Comparison of ENCODE assay signal across 21 cellular contexts in genomic region chr22:30344447-30345200, GRCh38. TPM values are rescaled to one million over a fixed set of nuclear protein-coding genes. Genes with fewer than 3 reads are reported as not detected.
DNase-seq lines count a peak whose midpoint lies in the region; ATAC-seq and TF ChIP-seq lines count a peak whose summit lies in the region.
"Had no signal": no experiment of that assay in that cellular context is flagged by ENCODE, and none has a peak within 500 bp of the region (broad histone marks: within the 10 kb centered on the region; RNA-seq: fewer than 3 reads in every experiment).

No MANE protein-coding gene starts in this region.

- no peaks in the 10 kb centered on the region for H3K27me3 ChIP-seq in CD4-positive, CD25-positive, alpha-beta regulatory T cell (ENCODE audit: control insufficient read depth, insufficient read depth, low read length)
- no peaks in the 10 kb centered on the region for H3K27me3 ChIP-seq in effector memory CD4-positive, alpha-beta T cell (replicated peaks; ENCODE audit: control insufficient read depth, insufficient read depth, low read length, poor library complexity, severe bottlenecking)
- H3K27me3 ChIP-seq: SJSA1, upper lobe of left lung had no signal

- H3K4me3 Mint-ChIP-seq in activated CD8-positive, alpha-beta T cell treated with anti-CD3 and anti-CD28 coated beads for 36 hours: no peak overlapping the region
- no peak overlapping the region for H3K4me3 Mint-ChIP-seq in activated CD8-positive, alpha-beta T cell treated with anti-CD3 and anti-CD28 coated beads, Interleukin-2, amount 10 ng/mL, durations not matched to agents 7 days and 5 days
- peak overlapping the region in 2 of 4 donors; percentile 43 to 67 for H3K4me3 Mint-ChIP-seq in CD4-positive, CD25-positive, alpha-beta regulatory T cell
- H3K4me3 Mint-ChIP-seq in activated CD4-positive, alpha-beta memory T cell treated with anti-CD3 and anti-CD28 coated beads for 36 hours: peak overlapping the region; percentile 7
- H3K4me3 Mint-ChIP-seq: neural crest cell had no signal

- H3K9me3 Mint-ChIP-seq in activated CD8-positive, alpha-beta T cell treated with anti-CD3 and anti-CD28 coated beads for 36 hours: no peaks in the 10 kb centered on the region
- H3K9me3 Mint-ChIP-seq in activated CD8-positive, alpha-beta T cell treated with anti-CD3 and anti-CD28 coated beads, Interleukin-2, amount 10 ng/mL, durations not matched to agents 7 days and 5 days (ENCODE audit: insufficient read depth): no peaks in the 10 kb centered on the region
- no peaks in the 10 kb centered on the region for H3K9me3 Mint-ChIP-seq in CD4-positive, CD25-positive, alpha-beta regulatory T cell
- no peaks in the 10 kb centered on the region for H3K9me3 Mint-ChIP-seq in activated CD4-positive, alpha-beta memory T cell treated with anti-CD3 and anti-CD28 coated beads for 36 hours
- H3K9me3 Mint-ChIP-seq: neural crest cell had no signal

- no peak for TF ChIP-seq CTCF in activated CD8-positive, alpha-beta T cell treated with anti-CD3 and anti-CD28 coated beads for 36 hours (IDR thresholded peaks at IDR 0.05)

- no peak overlapping the region for H3K4me3 ChIP-seq in CD4-positive, CD25-positive, alpha-beta regulatory T cell (ENCODE audit: low read depth, low read length)
- no peak overlapping the region for H3K4me3 ChIP-seq in effector memory CD4-positive, alpha-beta T cell (ENCODE audit: insufficient read depth, low read depth, low read length, poor library complexity, severe bottlenecking)
- H3K4me3 ChIP-seq: A549, lower lobe of right lung, SJSA1, upper lobe of left lung had no signal

- no peaks in the 10 kb centered on the region for H3K27me3 Mint-ChIP-seq in activated CD8-positive, alpha-beta T cell treated with anti-CD3 and anti-CD28 coated beads for 36 hours
- H3K27me3 Mint-ChIP-seq in activated CD8-positive, alpha-beta T cell treated with anti-CD3 and anti-CD28 coated beads, Interleukin-2, amount 10 ng/mL, durations not matched to agents 7 days and 5 days (ENCODE audit: low read depth): no peaks in the 10 kb centered on the region
- H3K27me3 Mint-ChIP-seq in CD4-positive, CD25-positive, alpha-beta regulatory T cell: no peaks in the 10 kb centered on the region
- H3K27me3 Mint-ChIP-seq in activated CD4-positive, alpha-beta memory T cell treated with anti-CD3 and anti-CD28 coated beads for 36 hours: no peaks in the 10 kb centered on the region

- intact Hi-C loops in activated CD8-positive, alpha-beta T cell treated with anti-CD3 and anti-CD28 coated beads for 36 hours (cut with micrococcal nuclease): no loop called here
- intact Hi-C loops in activated CD4-positive, alpha-beta memory T cell treated with anti-CD3 and anti-CD28 coated beads for 36 hours (cut with micrococcal nuclease): loop anchor here (1.0 to 5.0 kb wide), 3 partner anchors 9 to 522 kb away; no protein-coding TSS in a partner anchor

- H3K27ac Mint-ChIP-seq in activated CD8-positive, alpha-beta T cell treated with anti-CD3 and anti-CD28 coated beads for 36 hours: peak overlapping the region; percentile 55
- H3K27ac Mint-ChIP-seq in activated CD8-positive, alpha-beta T cell treated with anti-CD3 and anti-CD28 coated beads, Interleukin-2, amount 10 ng/mL, durations not matched to agents 7 days and 5 days: no peak overlapping the region
- peak overlapping the region in 2 of 3 donors; percentile 25 to 83 for H3K27ac Mint-ChIP-seq in CD4-positive, CD25-positive, alpha-beta regulatory T cell
- H3K27ac Mint-ChIP-seq in activated CD4-positive, alpha-beta memory T cell treated with anti-CD3 and anti-CD28 coated beads for 36 hours: peak overlapping the region; percentile 80

- H3K4me1 ChIP-seq in CD4-positive, CD25-positive, alpha-beta regulatory T cell (ENCODE audit: control insufficient read depth, insufficient read depth, low read length, poor library complexity, severe bottlenecking): peaks cover 19% of the 10 kb centered on the region
- H3K4me1 ChIP-seq in effector memory CD4-positive, alpha-beta T cell (ENCODE audit: control insufficient read depth, insufficient read depth, low read length, poor library complexity, severe bottlenecking): peaks cover 4% of the 10 kb centered on the region
- H3K4me1 ChIP-seq: A549, SJSA1 had no signal

- no peak overlapping the region for H3K27ac ChIP-seq in CD4-positive, CD25-positive, alpha-beta regulatory T cell (ENCODE audit: insufficient read depth, low read length, poor library complexity, severe bottlenecking)
- H3K27ac ChIP-seq in effector memory CD4-positive, alpha-beta T cell (ENCODE audit: insufficient read depth, low read length, poor library complexity, severe bottlenecking): peak overlapping the region; percentile 34
- H3K27ac ChIP-seq: A549, lower lobe of right lung, SJSA1, upper lobe of left lung, WERI-Rb-1 had no signal

- POLR2A ChIA-PET in activated CD8-positive, alpha-beta T cell treated with anti-CD3 and anti-CD28 coated beads for 36 hours (lab: Charles Lee): interaction anchor here (0.6 to 2.1 kb wide), 4 partner anchors 10 to 94 kb away, joined by 3 to 7 read pairs (median 4); partner anchors contain the start of gene TBC1D10A
- POLR2A ChIA-PET in activated CD8-positive, alpha-beta T cell treated with anti-CD3 and anti-CD28 coated beads, Interleukin-2, amount 10 ng/mL, durations not matched to agents 7 days and 5 days (lab: Charles Lee): interaction anchor here (2.8 kb wide), 1 partner anchor 12 kb away, joined by 11 read pairs; the partner anchor contains the start of genes CCDC157 and SF3A1
- POLR2A ChIA-PET in activated CD4-positive, alpha-beta memory T cell treated with anti-CD3 and anti-CD28 coated beads for 36 hours (lab: Charles Lee): interaction anchor here (1.0 to 1.6 kb wide), 6 partner anchors 10 to 247 kb away, joined by 3 to 7 read pairs (median 3); partner anchors contain the start of genes CCDC157, PES1, SF3A1 and TBC1D10A

- H3K36me3 ChIP-seq in CD4-positive, CD25-positive, alpha-beta regulatory T cell (ENCODE audit: control insufficient read depth, insufficient read depth, low read length): peaks cover 97% of the 10 kb centered on the region
- peaks cover 96% of the 10 kb centered on the region for H3K36me3 ChIP-seq in effector memory CD4-positive, alpha-beta T cell (ENCODE audit: control insufficient read depth, insufficient read depth, low read length)

- peaks cover 29% of the 10 kb centered on the region for H3K4me1 Mint-ChIP-seq in activated CD8-positive, alpha-beta T cell treated with anti-CD3 and anti-CD28 coated beads for 36 hours (ENCODE audit: low read depth)
- peaks cover 16% of the 10 kb centered on the region for H3K4me1 Mint-ChIP-seq in activated CD8-positive, alpha-beta T cell treated with anti-CD3 and anti-CD28 coated beads, Interleukin-2, amount 10 ng/mL, durations not matched to agents 7 days and 5 days (ENCODE audit: low read depth)
- peaks cover 0 to 48% (median 23%) of the 10 kb centered on the region in 4 donors for H3K4me1 Mint-ChIP-seq in CD4-positive, CD25-positive, alpha-beta regulatory T cell
- H3K4me1 Mint-ChIP-seq in activated CD4-positive, alpha-beta memory T cell treated with anti-CD3 and anti-CD28 coated beads for 36 hours (ENCODE audit: low read depth): peaks cover 58% of the 10 kb centered on the region

- ATAC-seq in activated CD8-positive, alpha-beta T cell treated with anti-CD3 and anti-CD28 coated beads for 36 hours: peak; percentile 15
- no peak for ATAC-seq in activated CD8-positive, alpha-beta T cell treated with anti-CD3 and anti-CD28 coated beads, Interleukin-2, amount 10 ng/mL, durations not matched to agents 7 days and 5 days
- ATAC-seq in CD4-positive, CD25-positive, alpha-beta regulatory T cell (ENCODE audit: low read depth in 2 of 2): peak in 1 of 2 donors; percentile 50
- ATAC-seq in GM18858 (IDR thresholded peaks at IDR 0.05; ENCODE audit: unreplicated experiment) (no peak), HG02588 (IDR thresholded peaks at IDR 0.05; ENCODE audit: unreplicated experiment) (no peak)
- ATAC-seq: A549, HCT116, lower lobe of right lung, sciatic nerve had no signal

- H3K36me3 Mint-ChIP-seq in activated CD8-positive, alpha-beta T cell treated with anti-CD3 and anti-CD28 coated beads for 36 hours (ENCODE audit: low read depth): peaks cover 65% of the 10 kb centered on the region
- H3K36me3 Mint-ChIP-seq in activated CD8-positive, alpha-beta T cell treated with anti-CD3 and anti-CD28 coated beads, Interleukin-2, amount 10 ng/mL, durations not matched to agents 7 days and 5 days (ENCODE audit: low read depth): peaks cover 80% of the 10 kb centered on the region
- H3K36me3 Mint-ChIP-seq in CD4-positive, CD25-positive, alpha-beta regulatory T cell: peaks cover 46% of the 10 kb centered on the region
- peaks cover 73% of the 10 kb centered on the region for H3K36me3 Mint-ChIP-seq in activated CD4-positive, alpha-beta memory T cell treated with anti-CD3 and anti-CD28 coated beads for 36 hours

- CTCF ChIA-PET in activated CD8-positive, alpha-beta T cell treated with anti-CD3 and anti-CD28 coated beads for 36 hours (lab: Charles Lee): interaction anchor here (0.9 to 1.9 kb wide), 3 partner anchors 42 to 57 kb away, joined by 3 to 7 read pairs (median 5); partner anchors contain the start of gene RNF215
- CTCF ChIA-PET in activated CD8-positive, alpha-beta T cell treated with anti-CD3 and anti-CD28 coated beads, Interleukin-2, amount 10 ng/mL, durations not matched to agents 7 days and 5 days (lab: Charles Lee): interaction anchor here (1.8 kb wide), 1 partner anchor 13 kb away, joined by 5 read pairs; no protein-coding TSS in a partner anchor
- CTCF ChIA-PET in activated CD4-positive, alpha-beta memory T cell treated with anti-CD3 and anti-CD28 coated beads for 36 hours (lab: Charles Lee): interaction anchor here (1.1 to 2.1 kb wide), 2 partner anchors 43 to 57 kb away, joined by 5 to 10 read pairs; partner anchors contain the start of gene RNF215

- DNase-seq in activated CD8-positive, alpha-beta T cell treated with anti-CD3 and anti-CD28 coated beads for 36 hours: peak; percentile 16
- no peak for DNase-seq in activated CD8-positive, alpha-beta T cell treated with anti-CD3 and anti-CD28 coated beads, Interleukin-2, amount 10 ng/mL, durations not matched to agents 7 days and 5 days
- DNase-seq in CD4-positive, CD25-positive, alpha-beta regulatory T cell: no peak
- DNase-seq in activated CD4-positive, alpha-beta memory T cell treated with anti-CD3 and anti-CD28 coated beads for 36 hours: peak; percentile 86
- DNase-seq in effector memory CD4-positive, alpha-beta T cell: no peak
- no peak for DNase-seq in germinal center (ENCODE audit: low spot score)
- DNase-seq: cortex of kidney; IMR-90; lower lobe of right lung; NCI-H1417 treated with DMSO at 0.1 percent for 48 hours; NCI-H510A treated with DMSO at 0.1 percent for 48 hours; NK-92 treated with Interleukin-12 subunit alpha and Interleukin-12 subunit beta, amount 100 ng/mL, for 24 hours; upper lobe of left lung; WERI-Rb-1 had no signal

- H3K9me3 ChIP-seq in CD4-positive, CD25-positive, alpha-beta regulatory T cell (ENCODE audit: control insufficient read depth in 2 of 2, low read length in 2 of 2): no peaks in the 10 kb centered on the region
- no peaks in the 10 kb centered on the region for H3K9me3 ChIP-seq in effector memory CD4-positive, alpha-beta T cell (ENCODE audit: control insufficient read depth, low read length)
- H3K9me3 ChIP-seq: A549, lower lobe of right lung, SJSA1, upper lobe of left lung had no signal

RNA-seq across cellular contexts. Expression of gene SF3A1, which starts 12.1 kb away (rescaled TPM):
- total RNA-seq in activated CD8-positive, alpha-beta T cell treated with anti-CD3 and anti-CD28 coated beads for 36 hours: 100 to 1,000 TPM; 252 to 262 TPM
- 100 to 1,000 TPM; 211 to 246 TPM for total RNA-seq in activated CD8-positive, alpha-beta T cell treated with anti-CD3 and anti-CD28 coated beads, Interleukin-2, amount 10 ng/mL, durations not matched to agents 7 days and 5 days
- 389 TPM for total RNA-seq in CD4-positive, CD25-positive, alpha-beta regulatory T cell
- 10 to 100 TPM; 66.6 to 78.6 (median 75.1) TPM for polyA plus RNA-seq in CD4-positive, CD25-positive, alpha-beta regulatory T cell
- 100 to 1,000 TPM; 255 to 273 TPM for total RNA-seq in activated CD4-positive, alpha-beta memory T cell treated with anti-CD3 and anti-CD28 coated beads for 36 hours

RNA-seq across cellular contexts. Expression of gene CCDC157, which starts 12.2 kb away (rescaled TPM):
- total RNA-seq in activated CD8-positive, alpha-beta T cell treated with anti-CD3 and anti-CD28 coated beads for 36 hours: 1 to 10 TPM; 2.2 to 2.4 TPM
- total RNA-seq in activated CD8-positive, alpha-beta T cell treated with anti-CD3 and anti-CD28 coated beads, Interleukin-2, amount 10 ng/mL, durations not matched to agents 7 days and 5 days: 1 to 10 TPM; 4.3 to 5.0 TPM
- total RNA-seq in CD4-positive, CD25-positive, alpha-beta regulatory T cell: 7.1 TPM
- 1 to 10 TPM; 1.3 to 2.4 (median 1.9) TPM for polyA plus RNA-seq in CD4-positive, CD25-positive, alpha-beta regulatory T cell
- 1 to 10 TPM; 2.1 to 2.9 TPM for total RNA-seq in activated CD4-positive, alpha-beta memory T cell treated with anti-CD3 and anti-CD28 coated beads for 36 hours

RNA-seq across cellular contexts. Expression of gene TBC1D10A, which starts 17.9 kb away (rescaled TPM):
- total RNA-seq in activated CD8-positive, alpha-beta T cell treated with anti-CD3 and anti-CD28 coated beads for 36 hours: 10 to 100 TPM; 20.5 to 21.1 TPM
- total RNA-seq in activated CD8-positive, alpha-beta T cell treated with anti-CD3 and anti-CD28 coated beads, Interleukin-2, amount 10 ng/mL, durations not matched to agents 7 days and 5 days: 10 to 100 TPM; 47.6 to 49.2 TPM
- 67.5 TPM for total RNA-seq in CD4-positive, CD25-positive, alpha-beta regulatory T cell
- 10 to 100 TPM; 44.2 to 58.0 (median 47.4) TPM for polyA plus RNA-seq in CD4-positive, CD25-positive, alpha-beta regulatory T cell
- 10 to 100 TPM; 28.9 to 29.0 TPM for total RNA-seq in activated CD4-positive, alpha-beta memory T cell treated with anti-CD3 and anti-CD28 coated beads for 36 hours

RNA-seq across cellular contexts. Expression of gene RNF215, which starts 42.6 kb away (rescaled TPM):
- 1 to 10 TPM; 7.1 to 7.2 TPM for total RNA-seq in activated CD8-positive, alpha-beta T cell treated with anti-CD3 and anti-CD28 coated beads for 36 hours
- total RNA-seq in activated CD8-positive, alpha-beta T cell treated with anti-CD3 and anti-CD28 coated beads, Interleukin-2, amount 10 ng/mL, durations not matched to agents 7 days and 5 days: 10 to 100 TPM; 12.0 to 14.6 TPM
- 13.1 TPM for total RNA-seq in CD4-positive, CD25-positive, alpha-beta regulatory T cell
- under 1 TPM; 0.23 to 0.50 (median 0.42) TPM for polyA plus RNA-seq in CD4-positive, CD25-positive, alpha-beta regulatory T cell
- 10 to 100 TPM in 1 of 2 experiments, 1 to 10 TPM in 1; 8.8 to 10.2 TPM for total RNA-seq in activated CD4-positive, alpha-beta memory T cell treated with anti-CD3 and anti-CD28 coated beads for 36 hours

RNA-seq across cellular contexts. Expression of gene SEC14L2, which starts 52.2 kb away (rescaled TPM):
- total RNA-seq in activated CD8-positive, alpha-beta T cell treated with anti-CD3 and anti-CD28 coated beads for 36 hours: 10 to 100 TPM; 15.1 to 15.4 TPM
- 10 to 100 TPM in 1 of 2 experiments, 1 to 10 TPM in 1; 9.7 to 13.1 TPM for total RNA-seq in activated CD8-positive, alpha-beta T cell treated with anti-CD3 and anti-CD28 coated beads, Interleukin-2, amount 10 ng/mL, durations not matched to agents 7 days and 5 days
- total RNA-seq in CD4-positive, CD25-positive, alpha-beta regulatory T cell: 69.0 TPM
- 1 to 10 TPM; 3.1 to 5.8 (median 3.7) TPM for polyA plus RNA-seq in CD4-positive, CD25-positive, alpha-beta regulatory T cell
- total RNA-seq in activated CD4-positive, alpha-beta memory T cell treated with anti-CD3 and anti-CD28 coated beads for 36 hours: 10 to 100 TPM; 12.8 to 15.3 TPM

Comparison
In these comparisons a context has a peak if more than half of its experiments do, and no peak if none do; other contexts are left out.
1. DNase-seq: peak in activated CD8-positive, alpha-beta T cell treated with anti-CD3 and anti-CD28 coated beads for 36 hours (single experiment) and activated CD4-positive, alpha-beta memory T cell treated with anti-CD3 and anti-CD28 coated beads for 36 hours (single experiment); none in activated CD8-positive, alpha-beta T cell treated with anti-CD3 and anti-CD28 coated beads, Interleukin-2, amount 10 ng/mL, durations not matched to agents 7 days and 5 days (single experiment), CD4-positive, CD25-positive, alpha-beta regulatory T cell (0 of 3), effector memory CD4-positive, alpha-beta T cell (0 of 3) and germinal center (single experiment).